1 cellular context compared by ENCODE assay signal in the genomic region with DNA sequence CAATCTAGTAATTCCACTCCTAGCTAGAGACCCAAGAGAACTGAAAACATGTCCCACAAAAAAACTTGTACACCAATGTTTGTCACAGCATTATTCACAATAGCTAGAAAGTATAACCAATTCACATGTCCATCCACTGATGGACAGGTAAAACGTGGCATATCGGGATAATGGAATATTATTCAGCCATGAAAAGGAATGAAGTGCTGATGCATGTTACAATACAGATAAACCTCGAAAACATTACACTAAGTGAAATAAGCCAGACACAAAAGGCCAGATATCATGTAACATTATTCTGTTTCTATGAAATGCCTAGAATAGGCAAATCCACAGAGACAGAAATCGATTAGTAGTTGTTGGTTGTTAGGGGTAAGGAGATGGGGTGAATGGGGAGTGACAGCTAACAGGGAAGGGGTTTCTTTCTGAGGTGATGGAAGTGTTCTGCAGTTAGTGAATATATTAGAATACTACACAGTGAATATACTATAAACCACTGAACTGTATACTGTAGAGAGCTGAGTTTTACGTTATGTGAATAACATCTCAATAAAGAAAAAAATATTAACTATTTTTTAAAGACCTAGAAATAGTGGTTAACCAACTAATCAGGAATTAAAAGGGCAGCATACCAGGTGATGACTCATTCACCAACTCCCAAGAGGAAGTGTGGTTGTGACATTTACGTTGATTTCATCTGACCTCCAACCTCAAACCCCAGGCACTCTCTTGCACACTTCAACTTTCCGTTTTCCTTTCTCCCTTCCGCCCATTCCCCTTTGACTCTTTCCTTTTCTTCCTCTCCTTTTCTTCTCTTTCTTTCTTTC.
A peak's percentile ranks its signal among the peaks of the same experiment; 100 is the strongest.
TF ChIP-seq lines count a peak whose summit lies in the region.

No MANE protein-coding gene starts in this region.

TF ChIP-seq in PFSK-1, 5 proteins besides CTCF, POLR2A, EP300 and RAD21 (continued from another document):
- peak in 1 of 2 experiments; percentile 47; a peak in 1 of 4 replicates for TF ChIP-seq REST (IDR thresholded peaks at IDR 0.05; ENCODE audit: insufficient read depth in 1 of 2, low read depth in 2 of 2, low read length in 2 of 2)
TF ChIP-seq in PFSK-1: peak in this region for 2.
